ENCODE assay signal across 17 cellular contexts in genomic region chr15:99101501-99101900, GRCh38.
"Had no signal": no experiment of that assay in that cellular context is flagged by ENCODE, and none has a peak within 500 bp of the region (broad histone marks: within the 10 kb centered on the region; RNA-seq: fewer than 3 reads in every experiment).

No MANE protein-coding gene starts in this region.

- DNase-seq: cerebellar nuclear complex; erythroblast; foreskin keratinocyte; immature natural killer cell; kidney; left cardiac atrium; mesendoderm; naive thymus-derived CD4-positive, alpha-beta T cell; ovary; right cardiac atrium; stimulated activated CD4-positive, alpha-beta T cell treated with anti-CD3 and anti-CD28 coated beads, Interleukin-4, amount 100 ng/mL, for 1 hour; stimulated activated naive CD8-positive, alpha-beta T cell treated with anti-CD3 and anti-CD28 coated beads, Interleukin-15, amount 100 ng/mL, for 72 hours; testis; upper lobe of right lung had no signal

- H3K36me3 ChIP-seq: ovary, tibial nerve, upper lobe of right lung had no signal

- H3K36me3 Mint-ChIP-seq: immature natural killer cell; naive thymus-derived CD4-positive, alpha-beta T cell; stimulated activated memory B cell treated with anti-CD40 and anti-IgM and Interleukin-4, amounts not matched to agents 10 μg/mL and 1 μg/mL and 100 μg/mL, for 72 hours had no signal

- H3K9me3 ChIP-seq: ovary, testis, tibial nerve, upper lobe of right lung had no signal

- H3K27me3 ChIP-seq: ovary, testis had no signal

- H3K4me1 ChIP-seq: foreskin keratinocyte had no signal

- ATAC-seq: foreskin keratinocyte; left cardiac atrium; naive thymus-derived CD4-positive, alpha-beta T cell; right cardiac atrium; stimulated activated memory B cell treated with anti-CD40 and anti-IgM and Interleukin-4, amounts not matched to agents 10 μg/mL and 1 μg/mL and 100 μg/mL, for 72 hours; stimulated activated naive CD8-positive, alpha-beta T cell treated with anti-CD3 and anti-CD28 coated beads, Interleukin-15, amount 100 ng/mL, for 72 hours; upper lobe of right lung had no signal

- H3K4me3 ChIP-seq: ovary, testis, tibial nerve, upper lobe of right lung had no signal

- H3K27ac Mint-ChIP-seq: dendritic cell treated with granulocyte-macrophage colony-stimulating factor and Interleukin-4, amounts not matched to agents 40 ng/mL and 50 ng/mL, for 4 days; immature natural killer cell; naive thymus-derived CD4-positive, alpha-beta T cell; stimulated activated memory B cell treated with anti-CD40 and anti-IgM and Interleukin-4, amounts not matched to agents 10 μg/mL and 1 μg/mL and 100 μg/mL, for 72 hours; stimulated activated naive CD8-positive, alpha-beta T cell treated with anti-CD3 and anti-CD28 coated beads, Interleukin-15, amount 100 ng/mL, for 72 hours had no signal

- H3K9me3 Mint-ChIP-seq: dendritic cell treated with granulocyte-macrophage colony-stimulating factor and Interleukin-4, amounts not matched to agents 40 ng/mL and 50 ng/mL, for 4 days; immature natural killer cell; stimulated activated memory B cell treated with anti-CD40 and anti-IgM and Interleukin-4, amounts not matched to agents 10 μg/mL and 1 μg/mL and 100 μg/mL, for 72 hours; stimulated activated naive CD8-positive, alpha-beta T cell treated with anti-CD3 and anti-CD28 coated beads, Interleukin-15, amount 100 ng/mL, for 72 hours had no signal

- H3K4me3 Mint-ChIP-seq: dendritic cell treated with granulocyte-macrophage colony-stimulating factor and Interleukin-4, amounts not matched to agents 40 ng/mL and 50 ng/mL, for 4 days; immature natural killer cell; stimulated activated memory B cell treated with anti-CD40 and anti-IgM and Interleukin-4, amounts not matched to agents 10 μg/mL and 1 μg/mL and 100 μg/mL, for 72 hours; stimulated activated naive CD8-positive, alpha-beta T cell treated with anti-CD3 and anti-CD28 coated beads, Interleukin-15, amount 100 ng/mL, for 72 hours had no signal

- H3K27ac ChIP-seq: foreskin keratinocyte, ovary, testis, tibial nerve, upper lobe of right lung had no signal
